ENCODE assay signal across 27 cellular contexts in the genomic region with DNA sequence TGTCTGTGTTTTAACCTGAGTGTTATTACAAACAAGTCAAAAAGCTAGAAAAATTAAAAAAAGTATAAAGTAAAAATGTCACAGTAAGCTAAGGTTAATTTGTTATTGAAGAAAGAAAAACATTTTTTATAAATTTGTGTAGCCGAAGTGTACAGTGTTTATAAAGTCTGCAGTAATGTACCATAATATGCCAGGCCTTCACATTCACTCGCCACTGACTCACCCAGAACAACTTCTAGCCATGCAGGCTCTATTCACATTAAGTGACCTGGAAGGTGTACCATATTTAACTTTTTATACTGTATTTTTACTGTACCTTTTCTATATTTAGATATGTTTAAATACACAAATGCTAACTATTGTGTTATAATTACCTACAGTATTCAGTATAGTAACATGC.
"Had no signal": no experiment of that assay in that cellular context is flagged by ENCODE, and none has a peak within 500 bp of the region (broad histone marks: within the 10 kb centered on the region; RNA-seq: fewer than 3 reads in every experiment).

No MANE protein-coding gene starts in this region.

- DNase-seq: activated CD4-positive, alpha-beta memory T cell treated with anti-CD3 and anti-CD28 coated beads, Interleukin-2, amount 10 ng/mL, durations not matched to agents 7 days and 5 days; activated CD4-positive, alpha-beta T cell treated with anti-CD3 and anti-CD28 coated beads for 36 hours; activated CD4-positive, alpha-beta T cell treated with anti-CD3 and anti-CD28 coated beads, Interleukin-2, amount 10 ng/mL, durations not matched to agents 24 days and 14 days; activated CD4-positive, alpha-beta T cell treated with anti-CD3 and anti-CD28 coated beads, Interleukin-2, amount 50 U/mL, for 4 hours; activated CD4-positive, CD25-positive, alpha-beta regulatory T cell; activated CD4-positive, CD25-positive, alpha-beta regulatory T cell treated with anti-CD3 and anti-CD28 coated beads, Interleukin-2, amount 50 U/mL, for 72 hours; activated effector memory CD4-positive, alpha-beta T cell treated with Interleukin-2 at 50 U/mL for 16 hours; activated gamma-delta T cell treated with Interleukin-2 at 50 U/mL for 16 hours; activated naive CD4-positive, alpha-beta T cell treated with anti-CD3 and anti-CD28 coated beads, Interleukin-2, amount 50 U/mL, for 16 hours; activated naive CD4-positive, alpha-beta T cell treated with Interleukin-2 at 50 U/mL for 16 hours; activated T-cell treated with anti-CD3 and anti-CD28 coated beads, Interleukin-2, amount 50 U/mL, for 4 hours; amniotic stem cell; anterior cingulate cortex; brain microvascular endothelial cell; caudate nucleus; colonic mucosa; effector CD8-positive, alpha-beta T cell; foreskin fibroblast; head of caudate nucleus; T-helper 1 cell; T-helper 17 cell; T1000 had no signal

- H3K4me3 ChIP-seq: colonic mucosa had no signal

- H3K36me3 ChIP-seq: brain microvascular endothelial cell, colonic mucosa had no signal

- FAIRE-seq: astrocyte, endometrium, endothelial cell of umbilical vein, frontal cortex had no signal

- H3K27ac ChIP-seq: brain microvascular endothelial cell, colonic mucosa, epithelial cell of prostate had no signal

- H3K27me3 ChIP-seq: brain microvascular endothelial cell, colonic mucosa had no signal

- H3K9me3 ChIP-seq: colonic mucosa had no signal

- H3K4me1 ChIP-seq: colonic mucosa had no signal
